Comparison of ENCODE assay signal across 8 cellular contexts in genomic region chr4:102868782-102869568, GRCh38. TPM values are rescaled to one million over a fixed set of nuclear protein-coding genes. Genes with fewer than 3 reads are reported as not detected.
DNase-seq lines count a peak whose midpoint lies in the region; ATAC-seq and TF ChIP-seq lines count a peak whose summit lies in the region.

TSS of gene CISD2 (plus strand) at chr4:102868992. CDS start at chr4:102869085, 93 bp downstream.

- no peak for TF ChIP-seq EP300 in suprapubic skin (IDR thresholded peaks at IDR 0.05)

- H3K27me3 Mint-ChIP-seq in activated naive CD4-positive, alpha-beta T cell treated with anti-CD3 and anti-CD28 coated beads, Interleukin-2, amount 50 U/mL, for 24 hours = no peaks in the 10 kb centered on the region

- H3K4me3 Mint-ChIP-seq in activated naive CD4-positive, alpha-beta T cell treated with anti-CD3 and anti-CD28 coated beads, Interleukin-2, amount 50 U/mL, for 24 hours = peak within 1 kb of the TSS; percentile 94

- TF ChIP-seq POLR2A in suprapubic skin (IDR thresholded peaks at IDR 0.05) = peak; percentile 67 to 69

- H3K4me1 ChIP-seq in suprapubic skin = peaks cover 20% of the 10 kb centered on the region

- no peaks in the 10 kb centered on the region for H3K9me3 Mint-ChIP-seq in activated naive CD4-positive, alpha-beta T cell treated with anti-CD3 and anti-CD28 coated beads, Interleukin-2, amount 50 U/mL, for 24 hours

- 0% methylated on average over 35 of the region's 71 CpGs for WGBS in suprapubic skin

- H3K27ac Mint-ChIP-seq in activated naive CD4-positive, alpha-beta T cell treated with anti-CD3 and anti-CD28 coated beads, Interleukin-2, amount 50 U/mL, for 24 hours = peak within 1 kb of the TSS; percentile 99

- DNase-seq in GM10266 (ENCODE audit: extremely low spot score) = peak; percentile 90
- DNase-seq in NCI-H1092 treated with DMSO at 0.1 percent for 48 hours (lab: John Stamatoyannopoulos, UW) = peak; percentile 96
- peak; percentile 94 for DNase-seq in globus pallidus (ENCODE audit: low spot score)
- peak; percentile 93 for DNase-seq in occipital lobe (lab: John Stamatoyannopoulos, UW)
- DNase-seq in suprapubic skin (ENCODE audit: low spot score in 2 of 2) = peak; percentile 94

- no peaks in the 10 kb centered on the region for H3K36me3 ChIP-seq in suprapubic skin

- peak within 1 kb of the TSS; percentile 68 for H3K4me3 ChIP-seq in suprapubic skin

- TF ChIP-seq CTCF in GM10266 (IDR thresholded peaks at IDR 0.05; ENCODE audit: control insufficient read depth, insufficient read depth, low read depth, missing control alignments) (no peak), suprapubic skin (IDR thresholded peaks at IDR 0.05) (no peak)

- peak within 1 kb of the TSS; percentile 92 for H3K27ac ChIP-seq in suprapubic skin

- H3K27me3 ChIP-seq in suprapubic skin = no peaks in the 10 kb centered on the region

- no peaks in the 10 kb centered on the region for H3K9me3 ChIP-seq in suprapubic skin

- peaks cover 8% of the 10 kb centered on the region for H3K36me3 Mint-ChIP-seq in activated naive CD4-positive, alpha-beta T cell treated with anti-CD3 and anti-CD28 coated beads, Interleukin-2, amount 50 U/mL, for 24 hours

- ATAC-seq in HG02623 (IDR thresholded peaks at IDR 0.05; ENCODE audit: unreplicated experiment) (peak; percentile 82), SK-N-SH treated with all-trans-retinoic acid at 6 μM for 48 hours (peak; percentile 96)

- peaks cover 69% of the 10 kb centered on the region for H3K4me1 Mint-ChIP-seq in activated naive CD4-positive, alpha-beta T cell treated with anti-CD3 and anti-CD28 coated beads, Interleukin-2, amount 50 U/mL, for 24 hours

TF ChIP-seq in SK-N-SH treated with all-trans-retinoic acid at 6 μM for 48 hours, 23 proteins besides CTCF, POLR2A, EP300 and RAD21:
- TF ChIP-seq POU6F1 (CRISPR knock-in tag; IDR thresholded peaks at IDR 0.05; ENCODE audit: borderline replicate concordance, low read depth) (no peak), ESRRG (CRISPR knock-in tag; IDR thresholded peaks at IDR 0.05) (0 out of 2 replicates have a peak, but pooled peaks have one; percentile 54)

RNA-seq across cellular contexts. Expression of gene CISD2, which starts in this region (rescaled TPM):
- total RNA-seq in occipital lobe (54.3 TPM), suprapubic skin (10 to 100 TPM in 3 of 4 donors, 1 to 10 TPM in 1; 9.9 to 11.1 (median 10.4) TPM)

Comparison
In these comparisons a context has a peak if more than half of its experiments do, and no peak if none do; other contexts are left out.
1. Peak in every context shown above with its lines: DNase-seq, ATAC-seq, H3K4me3 ChIP-seq and H3K27ac ChIP-seq.